In the genomic region with DNA sequence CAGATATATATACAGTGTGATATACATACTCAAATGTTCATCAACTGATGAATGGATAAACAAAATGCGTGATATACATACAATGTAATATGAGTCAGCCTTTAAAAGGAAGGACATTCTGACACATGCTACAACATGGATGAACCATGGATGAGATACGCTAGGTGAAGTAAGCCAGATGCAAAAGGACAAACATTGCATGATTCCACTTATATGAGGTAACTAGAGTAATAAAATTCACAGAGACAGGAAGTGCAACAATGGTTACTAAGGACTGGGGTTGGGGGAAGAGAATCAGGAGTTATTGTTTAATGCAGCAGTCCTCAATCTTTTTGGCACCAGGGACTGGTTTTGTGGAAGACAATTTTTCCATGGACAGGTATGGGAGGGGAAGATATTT, we compare ENCODE assay signal across 15 cellular contexts.
"Had no signal": no experiment of that assay in that cellular context is flagged by ENCODE, and none has a peak within 500 bp of the region (broad histone marks: within the 10 kb centered on the region; RNA-seq: fewer than 3 reads in every experiment).

No MANE protein-coding gene starts in this region.

- H3K27me3 ChIP-seq: dorsolateral prefrontal cortex, heart left ventricle, stomach had no signal

- H3K4me3 ChIP-seq: dorsolateral prefrontal cortex, esophagus squamous epithelium, heart left ventricle, left ventricle myocardium inferior, stomach, thoracic aorta had no signal

- H3K36me3 ChIP-seq: esophagus squamous epithelium, heart left ventricle, left ventricle myocardium inferior, stomach, thoracic aorta had no signal

- H3K4me1 ChIP-seq: esophagus squamous epithelium, heart left ventricle, left ventricle myocardium inferior, stomach had no signal

- DNase-seq: activated CD4-positive, alpha-beta T cell treated with anti-CD3 and anti-CD28 coated beads for 48 hours; activated naive CD4-positive, alpha-beta T cell treated with anti-CD3 and anti-CD28 coated beads, Interleukin-2, amount 50 U/mL, for 16 hours; activated T-cell treated with anti-CD3 and anti-CD28 coated beads for 4 hours; amygdala; dorsolateral prefrontal cortex; esophagus squamous epithelium; foreskin melanocyte; heart left ventricle; left ventricle myocardium inferior; mesenchymal stem cell; stimulated activated CD4-positive, alpha-beta T cell treated with anti-CD3 and anti-CD28 coated beads, Interleukin-4, amount 100 ng/mL, for 4 hours; stomach had no signal

- H3K27ac ChIP-seq: dorsolateral prefrontal cortex, esophagus squamous epithelium, heart left ventricle, left ventricle myocardium inferior, stomach, thoracic aorta had no signal

- ATAC-seq: activated T-helper 17 cell treated with anti-CD3 and anti-CD28 coated beads, Interleukin-2, amount 50 U/mL, for 72 hours; heart left ventricle; WTC11 had no signal
